In genomic region chr9:132240860-132241482, GRCh38 we compare ENCODE assay signal across 8 cellular contexts.
A peak's percentile ranks its signal among the peaks of the same experiment; 100 is the strongest.
DNase-seq lines count a peak whose midpoint lies in the region; ATAC-seq, FAIRE-seq and TF ChIP-seq lines count a peak whose summit lies in the region.

No MANE protein-coding gene starts in this region.

- peak overlapping the region; percentile 66 to 68 for H3K27ac ChIP-seq in right atrium auricular region

- ATAC-seq in HG02852 (IDR thresholded peaks at IDR 0.05; ENCODE audit: unreplicated experiment) (peak; percentile 73), T-helper 17 cell (peak; percentile 93)

- H3K27me3 ChIP-seq in right atrium auricular region: no peaks in the 10 kb centered on the region

- TF ChIP-seq CTCF in right atrium auricular region (IDR thresholded peaks at IDR 0.05): no peak
- no peak for TF ChIP-seq CTCF in type B pancreatic cell (conservative IDR thresholded peaks at IDR 0.05)

- FAIRE-seq in GM12891 (lab: Jason Lieb, UNC): peak; percentile 97

- peak; percentile 97 for DNase-seq in GM12891 (ENCODE audit: insufficient read length, low spot score)
- peak; percentile 22 for DNase-seq in NCI-H187 treated with DMSO at 0.1 percent for 48 hours (lab: John Stamatoyannopoulos, UW)
- DNase-seq in T-helper 17 cell: peak; percentile 99 to 100 (median 100)
- peak in 55 of 56 donors; percentile 46 to 98 (median 89) for DNase-seq in amygdala (lab: John Stamatoyannopoulos, UW)
- peak; percentile 96 for DNase-seq in right atrium auricular region (ENCODE audit: low spot score)
- DNase-seq in posterior vena cava (ENCODE audit: low spot score): peak; percentile 99
- peak; percentile 97 for DNase-seq in type B pancreatic cell (ENCODE audit: extremely low spot score, unreplicated experiment)

- H3K27ac Mint-ChIP-seq in T-helper 17 cell (peak overlapping the region; percentile 89), type B pancreatic cell (peak overlapping the region; percentile 83)

- no peak for TF ChIP-seq POLR2A in GM12891 (IDR thresholded peaks at IDR 0.05; ENCODE audit: low read depth, low read length)

- peak overlapping the region; percentile 97 for H3K4me3 Mint-ChIP-seq in T-helper 17 cell
- peak overlapping the region; percentile 94 for H3K4me3 Mint-ChIP-seq in type B pancreatic cell

- intact Hi-C loops in posterior vena cava (cut with DNase I): no loop called here

- H3K36me3 Mint-ChIP-seq in T-helper 17 cell (ENCODE audit: low read depth): peaks cover 2% of the 10 kb centered on the region
- H3K36me3 Mint-ChIP-seq in type B pancreatic cell: no peaks in the 10 kb centered on the region

- H3K27me3 Mint-ChIP-seq in T-helper 17 cell (peaks cover 5% of the 10 kb centered on the region), type B pancreatic cell (peaks cover 46% of the 10 kb centered on the region)

- H3K9me3 ChIP-seq in T-helper 17 cell (ENCODE audit: control insufficient read depth, low read length, poor library complexity, severe bottlenecking) (no peaks in the 10 kb centered on the region), right atrium auricular region (no peaks in the 10 kb centered on the region)

- H3K4me1 Mint-ChIP-seq in T-helper 17 cell: peaks cover 15% of the 10 kb centered on the region
- peaks cover 18% of the 10 kb centered on the region for H3K4me1 Mint-ChIP-seq in type B pancreatic cell (ENCODE audit: unreplicated experiment)

- no peaks in the 10 kb centered on the region for H3K36me3 ChIP-seq in right atrium auricular region

- peaks cover 0 to 18% of the 10 kb centered on the region in 2 donors for H3K4me1 ChIP-seq in right atrium auricular region

- peak overlapping the region; percentile 51 to 67 for H3K4me3 ChIP-seq in right atrium auricular region

- no peaks in the 10 kb centered on the region for H3K9me3 Mint-ChIP-seq in type B pancreatic cell

TF ChIP-seq in GM12891, 5 proteins besides CTCF, POLR2A, EP300 and RAD21:
- TF ChIP-seq POLR2AphosphoS5 (IDR thresholded peaks at IDR 0.05; ENCODE audit: low read depth, low read length) (no peak), SPI1 (IDR thresholded peaks at IDR 0.05; ENCODE audit: low read depth, low read length) (no peak), PAX5 (IDR thresholded peaks at IDR 0.05; ENCODE audit: insufficient read depth, low read length, severe bottlenecking) (no peak), POU2F2 (IDR thresholded peaks at IDR 0.05; ENCODE audit: low read depth, low read length) (no peak), TAF1 (IDR thresholded peaks at IDR 0.05; ENCODE audit: low read depth, low read length) (no peak)
TF ChIP-seq in GM12891: peak in this region for 0.

Comparison
In these comparisons a context has a peak if more than half of its experiments do, and no peak if none do; other contexts are left out.
1. Peak in every context shown above with its lines: DNase-seq, ATAC-seq, H3K4me3 ChIP-seq and H3K27ac ChIP-seq.
2. DNase-seq: peak in every context shown above with its lines; median percentile 100 in T-helper 17 cell; 99 in posterior vena cava; 97 in GM12891; 97 in type B pancreatic cell; 96 in right atrium auricular region; 89 in amygdala; 22 in NCI-H187 treated with DMSO at 0.1 percent for 48 hours.